In genomic region chr2:65278450-65279030, GRCh38 we compare ENCODE assay signal across 13 cellular contexts. TPM values are rescaled to one million over a fixed set of nuclear protein-coding genes. Genes with fewer than 3 reads are reported as not detected.
DNase-seq lines count a peak whose midpoint lies in the region; ATAC-seq and TF ChIP-seq lines count a peak whose summit lies in the region.
"Had no signal": no experiment of that assay in that cellular context is flagged by ENCODE, and none has a peak within 500 bp of the region (broad histone marks: within the 10 kb centered on the region; RNA-seq: fewer than 3 reads in every experiment).

No MANE protein-coding gene starts in this region.

- H4K20me1 ChIP-seq in IMR-90 (ENCODE audit: insufficient read depth, low read length): peaks cover 4% of the 10 kb centered on the region; the same call in 1 of the 2 replicates

- 0 out of 2 replicates have a peak overlapping the region, but pooled peaks have one; percentile 1 for H3K4ac ChIP-seq in IMR-90 (ENCODE audit: low read depth, low read length)

- peak; percentile 32 for DNase-seq in EL
- peak; percentile 49 for DNase-seq in IMR-90
- no peak for DNase-seq in chondrocyte (ENCODE audit: low spot score)
- DNase-seq in lung (ENCODE audit: low spot score): no peak
- DNase-seq in RWPE1 (ENCODE audit: low spot score): no peak
- no peak for DNase-seq in foreskin keratinocyte
- DNase-seq: CD8-positive, alpha-beta T cell; kidney; NCI-H1694; NK-92 treated with Interleukin-12 subunit alpha and Interleukin-12 subunit beta, amount 100 ng/mL, for 24 hours had no signal

- no peak overlapping the region for H2BK15ac ChIP-seq in IMR-90 (ENCODE audit: low read depth, low read length)

- H3K18ac ChIP-seq in IMR-90 (ENCODE audit: low read depth, low read length): no peak overlapping the region

- no peak for TF ChIP-seq RAD21 in IMR-90 (IDR thresholded peaks at IDR 0.05; ENCODE audit: low read length)

- H3K56ac ChIP-seq in IMR-90 (ENCODE audit: extremely low read depth, insufficient read depth, low read length): no peak overlapping the region

- H3K9me3 ChIP-seq in IMR-90 (ENCODE audit: control insufficient read depth, insufficient read depth, low read length): no peaks in the 10 kb centered on the region
- H3K9me3 ChIP-seq in lung (ENCODE audit: control insufficient read depth in 2 of 2, insufficient read depth in 1 of 2, low read length in 1 of 2): no peaks in the 10 kb centered on the region
- H3K9me3 ChIP-seq: neutrophil had no signal

- H2AK5ac ChIP-seq in IMR-90 (ENCODE audit: low read depth, low read length): no peak overlapping the region

- H3K9ac ChIP-seq in IMR-90 (ENCODE audit: low read depth, low read length): no peak overlapping the region

- H3K27me3 Mint-ChIP-seq in chondrocyte (ENCODE audit: low read depth): no peaks in the 10 kb centered on the region

- H3K4me3 Mint-ChIP-seq in chondrocyte (ENCODE audit: unreplicated experiment): no peak overlapping the region
- H3K4me3 Mint-ChIP-seq: CD8-positive, alpha-beta T cell had no signal

- ATAC-seq in IMR-90 (ENCODE audit: low read depth) (peak; percentile 50), lung (ENCODE audit: insufficient read depth, low FRiP score) (peak; percentile 21), HG02763 (IDR thresholded peaks at IDR 0.05; ENCODE audit: unreplicated experiment) (no peak), HG03378 (IDR thresholded peaks at IDR 0.05; ENCODE audit: unreplicated experiment) (no peak), foreskin keratinocyte (no peak)
- ATAC-seq: CD8-positive, alpha-beta T cell had no signal

- no peak overlapping the region for H4K5ac ChIP-seq in IMR-90 (ENCODE audit: low read depth, low read length)

- no peak overlapping the region for H2BK120ac ChIP-seq in IMR-90 (ENCODE audit: low read depth, low read length)

- TF ChIP-seq CTCF in IMR-90 (conservative IDR thresholded peaks at IDR 0.05; ENCODE audit: low read depth, low read length): no peak
- TF ChIP-seq CTCF in chondrocyte (IDR thresholded peaks at IDR 0.05): no peak
- TF ChIP-seq CTCF in lung (IDR thresholded peaks at IDR 0.05; ENCODE audit: control extremely low read depth, extremely low read depth): no peak
- no peak for TF ChIP-seq CTCF in RWPE1 (conservative IDR thresholded peaks at IDR 0.05; ENCODE audit: low read depth)
- no peak for TF ChIP-seq CTCF in foreskin keratinocyte (conservative IDR thresholded peaks at IDR 0.05)

- no peak overlapping the region; a peak in 1 of 4 replicates for H4K8ac ChIP-seq in IMR-90 (ENCODE audit: low read depth in 2 of 2, low read length in 2 of 2)

- CTCF ChIA-PET in IMR-90 (lab: Yijun Ruan, JAX): interaction anchor here (0.7 to 1.0 kb wide), 2 partner anchors 9 to 18 kb away, joined by 3 to 4 read pairs; no protein-coding TSS in a partner anchor
- CTCF ChIA-PET in RWPE1 (lab: Yijun Ruan, JAX): interaction anchor here (0.5 kb wide), 1 partner anchor 333 kb away, joined by 5 read pairs; no protein-coding TSS in a partner anchor

- peak overlapping the region; percentile 21 for H2AK9ac ChIP-seq in IMR-90 (replicated peaks; ENCODE audit: low read depth, low read length, poor library complexity)

- dilution Hi-C loops in IMR-90 (cut with HindIII; ENCODE audit: low sequenced_read_pairs, unreplicated experiment): no loop called here

- intact Hi-C loops in IMR-90 (cut with micrococcal nuclease): no loop called here

- H3K27ac ChIP-seq in IMR-90 (ENCODE audit: insufficient read depth, low read length) (no peak overlapping the region), lung (ENCODE audit: low read depth in 1 of 2, low read length in 1 of 2) (peak overlapping the region in 1 of 2 donors; percentile 58), RWPE1 (no peak overlapping the region), foreskin keratinocyte (no peak overlapping the region)
- H3K27ac ChIP-seq: neutrophil had no signal

- peak overlapping the region; percentile 70 for H3K27ac Mint-ChIP-seq in chondrocyte (ENCODE audit: unreplicated experiment)
- H3K27ac Mint-ChIP-seq: CD8-positive, alpha-beta T cell had no signal

- H3K27me3 ChIP-seq in IMR-90 (ENCODE audit: control insufficient read depth, insufficient read depth, low read length) (no peaks in the 10 kb centered on the region), lung (ENCODE audit: control insufficient read depth, insufficient read depth) (no peaks in the 10 kb centered on the region), foreskin keratinocyte (no peaks in the 10 kb centered on the region)
- H3K27me3 ChIP-seq: neutrophil had no signal

- H3K4me1 ChIP-seq in IMR-90 (ENCODE audit: control insufficient read depth, insufficient read depth, low read length) (peaks cover 7% of the 10 kb centered on the region), lung (ENCODE audit: control insufficient read depth in 2 of 2, insufficient read depth in 2 of 2, low read length in 2 of 2) (peaks cover 8 to 14% of the 10 kb centered on the region in 2 donors), foreskin keratinocyte (no peaks in the 10 kb centered on the region)

- H3K4me2 ChIP-seq in IMR-90 (ENCODE audit: low read depth, low read length): no peak overlapping the region

- WGBS in IMR-90 (ENCODE audit: extremely low coverage in 2 of 2, insufficient read length in 1 of 2), 2 experiments: no CpG with 5 or more reads among the region's 8 CpGs
- 31 to 40% methylated on average over 8 of the region's 8 CpGs for WGBS in lung, 2 donors

- no TSS peak for BruUV-seq in IMR-90 (replicated peaks; lab: Mats Ljungman, UMichigan)

- no peaks in the 10 kb centered on the region for H3K79me1 ChIP-seq in IMR-90 (ENCODE audit: low read depth in 1 of 2, low read length in 2 of 2)

- H3K4me3 ChIP-seq in IMR-90 (ENCODE audit: insufficient read depth, low read depth, low read length) (no peak overlapping the region), lung (no peak overlapping the region)

- peaks cover 16% of the 10 kb centered on the region; the same call in 1 of the 2 replicates for H3K9me1 ChIP-seq in IMR-90 (ENCODE audit: insufficient read depth, low read length)

- peaks cover 50% of the 10 kb centered on the region for H3K4me1 Mint-ChIP-seq in chondrocyte (ENCODE audit: low read depth)

- H3K36me3 Mint-ChIP-seq in chondrocyte (ENCODE audit: low read depth): peaks cover 12% of the 10 kb centered on the region

- POLR2A ChIA-PET in IMR-90 (lab: Charles Lee; ENCODE audit: unreplicated experiment) (no interaction called here), RWPE1 (lab: Yijun Ruan, JAX; ENCODE audit: low non-redundant PET) (no interaction called here)

- H4K91ac ChIP-seq in IMR-90 (ENCODE audit: insufficient read depth, low read depth, low read length): no peak overlapping the region

- no peak overlapping the region for H2BK5ac ChIP-seq in IMR-90 (ENCODE audit: low read depth, low read length, poor library complexity, severe bottlenecking)

- H2BK20ac ChIP-seq in IMR-90 (ENCODE audit: low read depth, low read length): no peak overlapping the region

- H3K9me3 Mint-ChIP-seq in chondrocyte (ENCODE audit: low read depth): no peaks in the 10 kb centered on the region
- H3K9me3 Mint-ChIP-seq: CD8-positive, alpha-beta T cell had no signal

- no peak overlapping the region for H3K23ac ChIP-seq in IMR-90 (ENCODE audit: low read depth, low read length)

- no peak for TF ChIP-seq POLR2A in IMR-90 (IDR thresholded peaks at IDR 0.05; ENCODE audit: low read depth, low read length)

- H3K36me3 ChIP-seq in IMR-90 (ENCODE audit: control insufficient read depth, insufficient read depth, low read length) (peaks cover 1% of the 10 kb centered on the region; the same call in 1 of the 2 replicates), lung (ENCODE audit: control insufficient read depth in 2 of 2, insufficient read depth in 2 of 2, low read length in 2 of 2) (peaks cover 0 to 2% of the 10 kb centered on the region in 2 donors)

- peak overlapping the region; percentile 26; the same call in 1 of the 2 replicates for H3K14ac ChIP-seq in IMR-90 (replicated peaks; ENCODE audit: low read depth, low read length)

- peak overlapping the region; percentile 47 for H2AFZ ChIP-seq in IMR-90 (replicated peaks; ENCODE audit: low read length, poor library complexity)

- in situ Hi-C loops in IMR-90 (cut with MboI; ENCODE audit: low sequenced_read_pairs): no loop called here

TF ChIP-seq in IMR-90, 13 proteins besides CTCF, POLR2A, EP300 and RAD21 (continues in another document):
- TF ChIP-seq MAFK (IDR thresholded peaks at IDR 0.05; ENCODE audit: low read depth, low read length) (no peak), MAZ (IDR thresholded peaks at IDR 0.05; ENCODE audit: borderline replicate concordance, low read depth, low read length) (no peak), RCOR1 (IDR thresholded peaks at IDR 0.05; ENCODE audit: insufficient replicate concordance, low read length) (no peak), CEBPB (IDR thresholded peaks at IDR 0.05; ENCODE audit: low read depth, low read length) (no peak), MXI1 (IDR thresholded peaks at IDR 0.05; ENCODE audit: borderline replicate concordance, low read depth, low read length) (no peak), FOS (IDR thresholded peaks at IDR 0.05; ENCODE audit: low read depth, low read length) (no peak), ELK1 (IDR thresholded peaks at IDR 0.05; ENCODE audit: borderline replicate concordance, low read depth, low read length) (no peak), RFX5 (IDR thresholded peaks at IDR 0.05; ENCODE audit: low read depth, low read length) (no peak), USF2 (IDR thresholded peaks at IDR 0.05; ENCODE audit: low read depth, low read length) (no peak)

RNA-seq across cellular contexts. Expression of gene ACTR2, which starts 50.9 kb away (rescaled TPM):
- total RNA-seq in IMR-90 (2012; rRNA removed): 205 and 224 TPM in 2 replicates
- 98.9 and 141 TPM in 2 replicates for polyA plus RNA-seq in IMR-90 (2012; rRNA removed)
- 20.1 and 34.5 TPM in 2 replicates for polyA plus RNA-seq in IMR-90 (2012; cell fraction: cytosol; rRNA removed)
- polyA plus RNA-seq in IMR-90 (2012; cell fraction: nucleus; rRNA removed; ENCODE audit: low replicate concordance): 2.4 and 26.8 TPM in 2 replicates
- total RNA-seq in chondrocyte: 323 to 449 TPM (median 429 TPM) in 3 replicates
- total RNA-seq in lung: 100 to 1,000 TPM; 127 to 215 TPM
- 100 to 1,000 TPM in 1 of 2 donors, 10 to 100 TPM in 1; 54.3 to 166 TPM for polyA plus RNA-seq in lung
- 183 and 194 TPM in 2 replicates for total RNA-seq in foreskin keratinocyte
- 71.9 and 83.5 TPM in 2 replicates for polyA plus RNA-seq in foreskin keratinocyte

Comparison
In these comparisons a context has a peak if more than half of its experiments do, and no peak if none do; other contexts are left out.
1. DNase-seq: peak in EL (single experiment) and IMR-90 (single experiment); none in chondrocyte (single experiment), lung (single experiment), RWPE1 (single experiment) and foreskin keratinocyte (0 of 2).
2. ATAC-seq: peak in IMR-90 (single experiment) and lung (single experiment); none in HG02763 (single experiment), HG03378 (single experiment) and foreskin keratinocyte (single experiment).